Comparison of ENCODE assay signal across 25 cellular contexts in genomic region chr12:66920205-66920604, GRCh38.
DNase-seq lines count a peak whose midpoint lies in the region; ATAC-seq, FAIRE-seq and TF ChIP-seq lines count a peak whose summit lies in the region.
"Had no signal": no experiment of that assay in that cellular context is flagged by ENCODE, and none has a peak within 500 bp of the region (broad histone marks: within the 10 kb centered on the region; RNA-seq: fewer than 3 reads in every experiment).

No MANE protein-coding gene starts in this region.

- H3K4me3 ChIP-seq in keratinocyte (ENCODE audit: control insufficient read depth in 2 of 3, extremely low read depth in 1 of 3, insufficient read depth in 2 of 3, low read depth in 1 of 3, low read length in 3 of 3): no peak overlapping the region
- H3K4me3 ChIP-seq in osteoblast (ENCODE audit: insufficient read depth, low read length): no peak overlapping the region
- H3K4me3 ChIP-seq: BLaER1 had no signal

- dilution Hi-C loops in keratinocyte (cut with MboI; ENCODE audit: extremely low pct_ligation_motif_present, low sequenced_read_pairs): no loop called here

- H2AFZ ChIP-seq in keratinocyte (ENCODE audit: control insufficient read depth, low read length): no peak overlapping the region
- H2AFZ ChIP-seq in osteoblast (ENCODE audit: low read length): no peak overlapping the region

- H3K4me1 ChIP-seq in keratinocyte (ENCODE audit: control insufficient read depth, extremely low read depth, insufficient read depth, low read length): peaks cover 30% of the 10 kb centered on the region
- H3K4me1 ChIP-seq in osteoblast (ENCODE audit: insufficient read depth, low read length): no peaks in the 10 kb centered on the region
- H3K4me1 ChIP-seq: BE2C, BLaER1, Caco-2 had no signal

- DNase-seq in HUDEP-2 (lab: John Stamatoyannopoulos, UW; ENCODE audit: unreplicated experiment in 76 of 76) (peak in 67 of 76 experiments; percentile 10 to 91 (median 56)), OCI-M1 (lab: John Stamatoyannopoulos, UW) (peak; percentile 61), erythroblast (lab: John Stamatoyannopoulos, UW) (peak; percentile 78 to 90), keratinocyte (ENCODE audit: low read depth, low spot score) (no peak), DMS153 (lab: John Stamatoyannopoulos, UW) (no peak), osteoblast (ENCODE audit: insufficient read length, low spot score, missing footprints) (no peak), H54 (ENCODE audit: insufficient read length, low spot score) (no peak)
- DNase-seq: 8988T; ACHN; BE2C; C1 segment of cervical spinal cord; Caco-2; Calu3; CD4-positive, alpha-beta memory T cell; CD4-positive, CD25-positive, alpha-beta regulatory T cell; CD8-positive, alpha-beta memory T cell; DMS53; DMS79; DND-41; GF-D8 had no signal

- TF ChIP-seq CTCF in keratinocyte (optimal IDR thresholded peaks at IDR 0.05 in 1 of 3, IDR thresholded peaks at IDR 0.05 in 1 of 3, conservative IDR thresholded peaks at IDR 0.05 in 1 of 3; ENCODE audit: extremely low read depth in 1 of 3, insufficient read depth in 2 of 3, low read length in 3 of 3) (no peak), osteoblast (IDR thresholded peaks at IDR 0.05; ENCODE audit: extremely low read depth, low read depth, low read length) (no peak)

- H3K79me2 ChIP-seq in keratinocyte (ENCODE audit: control insufficient read depth, insufficient read depth, low read length) (no peaks in the 10 kb centered on the region), osteoblast (ENCODE audit: insufficient read depth, low read length) (no peaks in the 10 kb centered on the region)

- H3K4me2 ChIP-seq in keratinocyte (ENCODE audit: control insufficient read depth, extremely low read depth, insufficient read depth, low read depth, low read length) (no peak overlapping the region), osteoblast (ENCODE audit: insufficient read depth, low read length) (no peak overlapping the region)
- H3K4me2 ChIP-seq: BLaER1 had no signal

- H3K9ac ChIP-seq in keratinocyte (ENCODE audit: control insufficient read depth, extremely low read depth, insufficient read depth, low read length): no peak overlapping the region
- H3K9ac ChIP-seq: BLaER1 had no signal

- FAIRE-seq in keratinocyte (lab: Jason Lieb, UNC) (peak; percentile 85), H54 (lab: Jason Lieb, UNC) (no peak)
- FAIRE-seq: A204.1, D721Med, GM12891 had no signal

- ATAC-seq in GM18870 (IDR thresholded peaks at IDR 0.05; ENCODE audit: unreplicated experiment): no peak

- H3K9me3 ChIP-seq in keratinocyte (ENCODE audit: control insufficient read depth, low read depth, low read length): no peaks in the 10 kb centered on the region
- no peaks in the 10 kb centered on the region for H3K9me3 ChIP-seq in osteoblast (ENCODE audit: low read depth, low read length)
- H3K9me3 ChIP-seq: BE2C, Caco-2 had no signal

- TF ChIP-seq POLR2A in erythroblast (IDR thresholded peaks at IDR 0.05; ENCODE audit: low read length) (no peak), H54 (IDR thresholded peaks at IDR 0.05; ENCODE audit: low read depth, low read length) (no peak)

- H4K20me1 ChIP-seq in keratinocyte (ENCODE audit: control insufficient read depth, extremely low read depth, insufficient read depth, low read length) (no peaks in the 10 kb centered on the region), osteoblast (ENCODE audit: insufficient read depth, low read length) (no peaks in the 10 kb centered on the region)
- H4K20me1 ChIP-seq: BLaER1 had no signal

- H3K9me1 ChIP-seq in keratinocyte (ENCODE audit: control insufficient read depth, extremely low read depth, insufficient read depth, low read length): no peaks in the 10 kb centered on the region

- H3K27ac ChIP-seq in keratinocyte (ENCODE audit: control insufficient read depth, insufficient read depth, low read length) (no peak overlapping the region), osteoblast (ENCODE audit: low read depth, low read length) (no peak overlapping the region)
- H3K27ac ChIP-seq: BLaER1 had no signal

- H3K27me3 ChIP-seq in keratinocyte (ENCODE audit: control insufficient read depth, extremely low read depth, insufficient read depth, low read length) (no peaks in the 10 kb centered on the region), osteoblast (ENCODE audit: insufficient read depth, low read length) (no peaks in the 10 kb centered on the region)
- H3K27me3 ChIP-seq: BE2C, BLaER1 had no signal

- H3K36me3 ChIP-seq in keratinocyte (ENCODE audit: control insufficient read depth in 2 of 2, extremely low read depth in 1 of 2, insufficient read depth in 2 of 2, low read length in 2 of 2): no peaks in the 10 kb centered on the region
- H3K36me3 ChIP-seq in osteoblast (ENCODE audit: insufficient read depth, low read length): no peaks in the 10 kb centered on the region
- H3K36me3 ChIP-seq: BE2C, BLaER1 had no signal

Comparison
In these comparisons a context has a peak if more than half of its experiments do, and no peak if none do; other contexts are left out.
1. DNase-seq: peak in HUDEP-2 (67 of 76), OCI-M1 (single experiment) and erythroblast (2 of 2); none in keratinocyte (single experiment), DMS153 (single experiment), osteoblast (single experiment) and H54 (single experiment).